Comparison of ENCODE assay signal across 24 cellular contexts in genomic region chr16:3836641-3837040, GRCh38.
"Had no signal": no experiment of that assay in that cellular context is flagged by ENCODE, and none has a peak within 500 bp of the region (broad histone marks: within the 10 kb centered on the region; RNA-seq: fewer than 3 reads in every experiment).

No MANE protein-coding gene starts in this region.

- ATAC-seq: activated CD4-positive, CD25-positive, alpha-beta regulatory T cell treated with anti-CD3 and anti-CD28 coated beads, Interleukin-2, amount 50 U/mL, for 24 hours; activated CD8-positive, alpha-beta T cell treated with anti-CD3 and anti-CD28 coated beads, Interleukin-2, amount 10 ng/mL, durations not matched to agents 7 days and 5 days; SK-N-SH treated with all-trans-retinoic acid at 6 μM for 48 hours had no signal

- H3K4me1 ChIP-seq: Peyer's patch had no signal

- H3K4me3 ChIP-seq: adrenal gland, breast epithelium, MG63, Peyer's patch, SJSA1 had no signal

- H3K27ac ChIP-seq: adrenal gland, breast epithelium, Peyer's patch, RWPE1, SJSA1 had no signal

- H3K27me3 ChIP-seq: adrenal gland, breast epithelium, MG63, Peyer's patch, SJSA1 had no signal

- H3K36me3 ChIP-seq: adrenal gland, breast epithelium had no signal

- H3K9me3 ChIP-seq: Peyer's patch had no signal

- DNase-seq: activated CD4-positive, alpha-beta T cell treated with anti-CD3 and anti-CD28 coated beads for 4 hours; activated CD8-positive, alpha-beta memory T cell treated with anti-CD3 and anti-CD28 coated beads, Interleukin-2, amount 50 U/mL, for 48 hours; activated CD8-positive, alpha-beta T cell treated with anti-CD3 and anti-CD28 coated beads, Interleukin-2, amount 10 ng/mL, durations not matched to agents 7 days and 5 days; activated naive CD4-positive, alpha-beta T cell treated with anti-CD3 and anti-CD28 coated beads, Interleukin-2, amount 50 U/mL, for 16 hours; activated naive CD8-positive, alpha-beta T cell treated with anti-CD3 and anti-CD28 coated beads, Interleukin-2, amount 10 ng/mL, durations not matched to agents 7 days and 5 days; activated T-cell treated with anti-CD3 and anti-CD28 coated beads, Interleukin-2, amount 50 U/mL, for 1 hour; adrenal gland; aorta; MG63; MV-4-11; NCI-H1092 treated with DMSO at 0.1 percent for 48 hours; NCI-H1417 treated with DMSO at 0.1 percent for 48 hours; NCI-H1694; NCI-H2029; NCI-H2107; NCI-H2171 treated with DMSO at 0.1 percent for 48 hours; NCI-H510A treated with DMSO at 0.1 percent for 48 hours; Peyer's patch; SHP77 had no signal
